ENCODE assay signal across 1 cellular context in genomic region chr18:24010673-24011072, GRCh38.
TF ChIP-seq lines count a peak whose summit lies in the region.

No MANE protein-coding gene starts in this region.

TF ChIP-seq in WTC11, 78 proteins besides CTCF, POLR2A, EP300 and RAD21:
- TF ChIP-seq E2F1 (CRISPR knock-in tag; IDR thresholded peaks at IDR 0.05) (no peak), AFF4 (CRISPR knock-in tag; IDR thresholded peaks at IDR 0.05; ENCODE audit: borderline replicate concordance) (no peak), ZNF281 (CRISPR knock-in tag; IDR thresholded peaks at IDR 0.05) (no peak), E2F4 (CRISPR knock-in tag; IDR thresholded peaks at IDR 0.05; ENCODE audit: borderline replicate concordance, low read depth) (no peak), ATF1 (CRISPR knock-in tag; IDR thresholded peaks at IDR 0.05) (no peak), ERG (CRISPR knock-in tag; IDR thresholded peaks at IDR 0.05) (no peak), PRRX2 (CRISPR knock-in tag; IDR thresholded peaks at IDR 0.05) (no peak), ZNF138 (CRISPR knock-in tag; conservative IDR thresholded peaks at IDR 0.05) (no peak), NR1H2 (CRISPR knock-in tag; IDR thresholded peaks at IDR 0.05) (no peak), NFE2L1 (CRISPR knock-in tag; IDR thresholded peaks at IDR 0.05) (no peak), ZBTB43 (CRISPR knock-in tag; IDR thresholded peaks at IDR 0.05) (no peak), ATF6 (CRISPR knock-in tag; IDR thresholded peaks at IDR 0.05) (no peak), USF1 (CRISPR knock-in tag; IDR thresholded peaks at IDR 0.05) (no peak), MAX (CRISPR knock-in tag; IDR thresholded peaks at IDR 0.05) (no peak), NFATC4 (CRISPR knock-in tag; IDR thresholded peaks at IDR 0.05) (no peak), ZNF232 (CRISPR knock-in tag; IDR thresholded peaks at IDR 0.05) (no peak), TP53 (CRISPR knock-in tag; IDR thresholded peaks at IDR 0.05) (no peak)
